8 cellular contexts compared by ENCODE assay signal in genomic region chr7:92813390-92814024, GRCh38. TPM values are rescaled to one million over a fixed set of nuclear protein-coding genes. Genes with fewer than 3 reads are reported as not detected.
DNase-seq lines count a peak whose midpoint lies in the region; ATAC-seq and TF ChIP-seq lines count a peak whose summit lies in the region.

No MANE protein-coding gene starts in this region.

- no peaks in the 10 kb centered on the region for H3K27me3 ChIP-seq in prostate gland (replicated peaks; ENCODE audit: insufficient read depth)
- no peaks in the 10 kb centered on the region for H3K27me3 ChIP-seq in tibial nerve

- DNase-seq in astrocyte of the hippocampus (ENCODE audit: low read depth, low spot score) (peak; percentile 38), NCI-H1048 (lab: John Stamatoyannopoulos, UW) (no peak), prostate gland (ENCODE audit: low spot score) (no peak), cardiac septum (ENCODE audit: low spot score) (no peak), tibial nerve (ENCODE audit: low spot score in 2 of 2) (no peak)

- peaks cover 80% of the 10 kb centered on the region for H3K36me3 ChIP-seq in KOPT-K1 (ENCODE audit: insufficient read depth, low read length)
- H3K36me3 ChIP-seq in prostate gland, result no peaks in the 10 kb centered on the region
- no peaks in the 10 kb centered on the region for H3K36me3 ChIP-seq in tibial nerve

- H3K27ac ChIP-seq in KOPT-K1 (ENCODE audit: low read depth, low read length, poor library complexity, severe bottlenecking), result peak overlapping the region; percentile 98
- H3K27ac ChIP-seq in prostate gland, result no peak overlapping the region
- no peak overlapping the region for H3K27ac ChIP-seq in tibial nerve

- intact Hi-C loops in prostate gland (cut with DNase I), result no loop called here
- intact Hi-C loops in cardiac septum (cut with DNase I), result no loop called here

- TF ChIP-seq POLR2A in prostate gland (IDR thresholded peaks at IDR 0.05) (no peak), tibial nerve (IDR thresholded peaks at IDR 0.05) (no peak)

- H3K9me3 ChIP-seq in KOPT-K1 (ENCODE audit: insufficient read depth, low read length, poor library complexity, severe bottlenecking), result peaks cover 10% of the 10 kb centered on the region
- H3K9me3 ChIP-seq in prostate gland, result no peaks in the 10 kb centered on the region
- H3K9me3 ChIP-seq in tibial nerve, result peaks cover 0 to 11% (median 0%) of the 10 kb centered on the region in 4 donors

- H3K4me1 ChIP-seq in prostate gland (replicated peaks), result no peaks in the 10 kb centered on the region
- peaks cover 0 to 18% (median 9%) of the 10 kb centered on the region in 4 donors for H3K4me1 ChIP-seq in tibial nerve

- no peak for TF ChIP-seq EP300 in tibial nerve (IDR thresholded peaks at IDR 0.05)

- WGBS in prostate gland, result 37% methylated on average over 4 of the region's 4 CpGs
- WGBS in tibial nerve, 2 donors, result 20 to 30% methylated on average over 4 of the region's 4 CpGs

- H3K4me3 ChIP-seq in prostate gland (no peak overlapping the region), tibial nerve (no peak overlapping the region)

- ATAC-seq in GM18508 (IDR thresholded peaks at IDR 0.05; ENCODE audit: insufficient read depth, unreplicated experiment) (peak; percentile 32), GM21723 (IDR thresholded peaks at IDR 0.05; ENCODE audit: unreplicated experiment) (peak; percentile 56)

- no peak for TF ChIP-seq CTCF in prostate gland (IDR thresholded peaks at IDR 0.05)
- no peak for TF ChIP-seq CTCF in tibial nerve (IDR thresholded peaks at IDR 0.05)

RNA-seq across cellular contexts. Expression of gene CDK6, which starts 22.9 kb away (rescaled TPM):
- total RNA-seq in prostate gland (10 to 100 TPM; 13.6 to 39.9 TPM), cardiac septum (12.4 TPM), tibial nerve (10 to 100 TPM; 14.4 to 45.4 (median 26.6) TPM)
